In the genomic region with DNA sequence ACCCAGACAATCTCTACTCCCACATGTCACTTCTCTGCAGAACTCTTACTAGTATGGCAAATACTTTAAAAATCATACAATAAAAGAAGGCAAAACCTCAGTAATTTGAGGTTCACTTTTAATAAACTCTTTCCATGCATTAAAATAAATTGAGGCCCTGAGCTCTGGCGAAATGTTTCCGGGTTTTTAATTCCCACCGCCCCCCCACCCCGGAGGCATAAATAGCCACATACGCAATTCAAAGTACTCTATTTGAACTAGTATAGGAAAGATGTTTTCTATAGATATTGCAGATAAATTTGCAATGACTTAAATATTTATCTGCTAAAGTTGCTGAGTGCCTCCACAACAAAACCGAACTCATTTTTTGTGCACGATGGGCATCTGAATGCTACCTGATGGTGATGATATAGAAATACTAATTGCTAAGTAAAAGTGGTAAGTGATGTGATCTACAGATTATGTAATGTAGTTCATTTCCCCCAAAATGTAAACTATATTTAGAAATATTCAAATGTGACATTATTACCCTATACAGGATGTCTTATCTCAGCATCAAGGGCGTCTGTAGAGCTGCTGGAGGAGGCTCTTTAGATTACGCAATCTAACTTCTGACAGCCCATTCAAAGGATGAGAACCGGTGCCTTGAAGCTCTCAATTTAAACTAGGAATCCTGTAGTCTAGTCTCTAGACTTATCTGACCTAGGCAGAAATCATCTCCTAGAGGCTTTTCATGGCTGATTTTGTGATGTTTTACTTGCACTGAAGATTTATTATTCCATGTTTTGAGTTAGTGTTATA, we compare ENCODE assay signal across 1 cellular context.
A peak's percentile ranks its signal among the peaks of the same experiment; 100 is the strongest.
TF ChIP-seq lines count a peak whose summit lies in the region.

No MANE protein-coding gene starts in this region.

TF ChIP-seq in A549, 52 proteins besides CTCF, POLR2A, EP300 and RAD21 (continued from another document):
- TF ChIP-seq MAFK (IDR thresholded peaks at IDR 0.05; ENCODE audit: partially characterized antibody) (no peak), GATA3 (IDR thresholded peaks at IDR 0.05; ENCODE audit: borderline replicate concordance) (peak; percentile 60; the same call in 1 of the 2 replicates), POLR2AphosphoS2 (conservative IDR thresholded peaks at IDR 0.05; ENCODE audit: low read length) (no peak; the same call in 1 of the 2 replicates), FOSB (CRISPR knock-in tag; IDR thresholded peaks at IDR 0.05) (peak; percentile 81; the same call in 1 of the 2 replicates), HOXB5 (CRISPR knock-in tag; IDR thresholded peaks at IDR 0.05) (peak; percentile 37; the same call in 1 of the 2 replicates), KDM1A (IDR thresholded peaks at IDR 0.05; ENCODE audit: low read depth) (no peak), RNF2 (IDR thresholded peaks at IDR 0.05; ENCODE audit: borderline replicate concordance, low read depth) (no peak), FOSL2 (IDR thresholded peaks at IDR 0.05) (no peak), FOSL2 (CRISPR knock-in tag; IDR thresholded peaks at IDR 0.05) (no peak), NFE2L2 (conservative IDR thresholded peaks at IDR 0.05; ENCODE audit: low read length) (no peak), KDM5A (IDR thresholded peaks at IDR 0.05) (no peak), CHD4 (IDR thresholded peaks at IDR 0.05; ENCODE audit: borderline replicate concordance) (no peak), CBX8 (IDR thresholded peaks at IDR 0.05) (no peak), BHLHE40 (IDR thresholded peaks at IDR 0.05; ENCODE audit: low read depth, low read length) (no peak), ZC3H11A (IDR thresholded peaks at IDR 0.05) (no peak), EHMT2 (IDR thresholded peaks at IDR 0.05; ENCODE audit: low read depth) (no peak), NR3C1 (IDR thresholded peaks at IDR 0.05) (no peak), CBX2 (IDR thresholded peaks at IDR 0.05; ENCODE audit: borderline replicate concordance, low read depth) (no peak), EHF (CRISPR knock-in tag; IDR thresholded peaks at IDR 0.05) (0 out of 2 replicates have a peak, but pooled peaks have one; percentile 33), FOXS1 (CRISPR knock-in tag; IDR thresholded peaks at IDR 0.05) (0 out of 2 replicates have a peak, but pooled peaks have one; percentile 41)
- TF ChIP-seq, protein P1, sequence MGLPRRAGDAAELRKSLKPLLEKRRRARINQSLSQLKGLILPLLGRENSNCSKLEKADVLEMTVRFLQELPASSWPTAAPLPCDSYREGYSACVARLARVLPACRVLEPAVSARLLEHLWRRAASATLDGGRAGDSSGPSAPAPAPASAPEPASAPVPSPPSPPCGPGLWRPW (IDR thresholded peaks at IDR 0.05): no peak
- TF ChIP-seq, protein P2, sequence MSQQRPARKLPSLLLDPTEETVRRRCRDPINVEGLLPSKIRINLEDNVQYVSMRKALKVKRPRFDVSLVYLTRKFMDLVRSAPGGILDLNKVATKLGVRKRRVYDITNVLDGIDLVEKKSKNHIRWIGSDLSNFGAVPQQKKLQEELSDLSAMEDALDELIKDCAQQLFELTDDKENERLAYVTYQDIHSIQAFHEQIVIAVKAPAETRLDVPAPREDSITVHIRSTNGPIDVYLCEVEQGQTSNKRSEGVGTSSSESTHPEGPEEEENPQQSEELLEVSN (IDR thresholded peaks at IDR 0.05; ENCODE audit: borderline replicate concordance, low read depth): no peak
- TF ChIP-seq, protein P3, sequence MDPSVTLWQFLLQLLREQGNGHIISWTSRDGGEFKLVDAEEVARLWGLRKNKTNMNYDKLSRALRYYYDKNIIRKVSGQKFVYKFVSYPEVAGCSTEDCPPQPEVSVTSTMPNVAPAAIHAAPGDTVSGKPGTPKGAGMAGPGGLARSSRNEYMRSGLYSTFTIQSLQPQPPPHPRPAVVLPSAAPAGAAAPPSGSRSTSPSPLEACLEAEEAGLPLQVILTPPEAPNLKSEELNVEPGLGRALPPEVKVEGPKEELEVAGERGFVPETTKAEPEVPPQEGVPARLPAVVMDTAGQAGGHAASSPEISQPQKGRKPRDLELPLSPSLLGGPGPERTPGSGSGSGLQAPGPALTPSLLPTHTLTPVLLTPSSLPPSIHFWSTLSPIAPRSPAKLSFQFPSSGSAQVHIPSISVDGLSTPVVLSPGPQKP (IDR thresholded peaks at IDR 0.05; ENCODE audit: low read depth, low read length): no peak
- TF ChIP-seq, protein P4, sequence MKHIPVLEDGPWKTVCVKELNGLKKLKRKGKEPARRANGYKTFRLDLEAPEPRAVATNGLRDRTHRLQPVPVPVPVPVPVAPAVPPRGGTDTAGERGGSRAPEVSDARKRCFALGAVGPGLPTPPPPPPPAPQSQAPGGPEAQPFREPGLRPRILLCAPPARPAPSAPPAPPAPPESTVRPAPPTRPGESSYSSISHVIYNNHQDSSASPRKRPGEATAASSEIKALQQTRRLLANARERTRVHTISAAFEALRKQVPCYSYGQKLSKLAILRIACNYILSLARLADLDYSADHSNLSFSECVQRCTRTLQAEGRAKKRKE (CRISPR knock-in tag; IDR thresholded peaks at IDR 0.05; ENCODE audit: low read depth): no peak
- TF ChIP-seq, protein P5, sequence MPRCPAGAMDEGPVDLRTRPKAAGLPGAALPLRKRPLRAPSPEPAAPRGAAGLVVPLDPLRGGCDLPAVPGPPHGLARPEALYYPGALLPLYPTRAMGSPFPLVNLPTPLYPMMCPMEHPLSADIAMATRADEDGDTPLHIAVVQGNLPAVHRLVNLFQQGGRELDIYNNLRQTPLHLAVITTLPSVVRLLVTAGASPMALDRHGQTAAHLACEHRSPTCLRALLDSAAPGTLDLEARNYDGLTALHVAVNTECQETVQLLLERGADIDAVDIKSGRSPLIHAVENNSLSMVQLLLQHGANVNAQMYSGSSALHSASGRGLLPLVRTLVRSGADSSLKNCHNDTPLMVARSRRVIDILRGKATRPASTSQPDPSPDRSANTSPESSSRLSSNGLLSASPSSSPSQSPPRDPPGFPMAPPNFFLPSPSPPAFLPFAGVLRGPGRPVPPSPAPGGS (IDR thresholded peaks at IDR 0.05): no peak
- TF ChIP-seq, protein P6, sequence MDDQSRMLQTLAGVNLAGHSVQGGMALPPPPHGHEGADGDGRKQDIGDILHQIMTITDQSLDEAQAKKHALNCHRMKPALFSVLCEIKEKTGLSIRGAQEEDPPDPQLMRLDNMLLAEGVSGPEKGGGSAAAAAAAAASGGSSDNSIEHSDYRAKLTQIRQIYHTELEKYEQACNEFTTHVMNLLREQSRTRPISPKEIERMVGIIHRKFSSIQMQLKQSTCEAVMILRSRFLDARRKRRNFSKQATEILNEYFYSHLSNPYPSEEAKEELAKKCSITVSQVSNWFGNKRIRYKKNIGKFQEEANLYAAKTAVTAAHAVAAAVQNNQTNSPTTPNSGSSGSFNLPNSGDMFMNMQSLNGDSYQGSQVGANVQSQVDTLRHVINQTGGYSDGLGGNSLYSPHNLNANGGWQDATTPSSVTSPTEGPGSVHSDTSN (IDR thresholded peaks at IDR 0.05): no peak
